ENCODE assay signal across 1 cellular context in genomic region chr21:28298251-28298672, GRCh38.
TF ChIP-seq lines count a peak whose summit lies in the region.

No MANE protein-coding gene starts in this region.

TF ChIP-seq in endothelial cell of umbilical vein, 7 proteins besides CTCF, POLR2A, EP300 and RAD21:
- no peak for TF ChIP-seq POLR2AphosphoS5 (IDR thresholded peaks at IDR 0.05; ENCODE audit: insufficient read depth, low read depth, low read length)
- peak; percentile 77 for TF ChIP-seq FOS (IDR thresholded peaks at IDR 0.05; ENCODE audit: borderline replicate concordance, insufficient read depth, low read length)
- no peak for TF ChIP-seq EZH2 (IDR thresholded peaks at IDR 0.05; ENCODE audit: borderline replicate concordance, low read depth, low read length, severe bottlenecking)
- no peak for TF ChIP-seq MAX (IDR thresholded peaks at IDR 0.05; ENCODE audit: insufficient read depth, insufficient read length)
TF ChIP-seq in endothelial cell of umbilical vein: peak in this region for 1.
